3 cellular contexts compared by ENCODE assay signal in the genomic region with DNA sequence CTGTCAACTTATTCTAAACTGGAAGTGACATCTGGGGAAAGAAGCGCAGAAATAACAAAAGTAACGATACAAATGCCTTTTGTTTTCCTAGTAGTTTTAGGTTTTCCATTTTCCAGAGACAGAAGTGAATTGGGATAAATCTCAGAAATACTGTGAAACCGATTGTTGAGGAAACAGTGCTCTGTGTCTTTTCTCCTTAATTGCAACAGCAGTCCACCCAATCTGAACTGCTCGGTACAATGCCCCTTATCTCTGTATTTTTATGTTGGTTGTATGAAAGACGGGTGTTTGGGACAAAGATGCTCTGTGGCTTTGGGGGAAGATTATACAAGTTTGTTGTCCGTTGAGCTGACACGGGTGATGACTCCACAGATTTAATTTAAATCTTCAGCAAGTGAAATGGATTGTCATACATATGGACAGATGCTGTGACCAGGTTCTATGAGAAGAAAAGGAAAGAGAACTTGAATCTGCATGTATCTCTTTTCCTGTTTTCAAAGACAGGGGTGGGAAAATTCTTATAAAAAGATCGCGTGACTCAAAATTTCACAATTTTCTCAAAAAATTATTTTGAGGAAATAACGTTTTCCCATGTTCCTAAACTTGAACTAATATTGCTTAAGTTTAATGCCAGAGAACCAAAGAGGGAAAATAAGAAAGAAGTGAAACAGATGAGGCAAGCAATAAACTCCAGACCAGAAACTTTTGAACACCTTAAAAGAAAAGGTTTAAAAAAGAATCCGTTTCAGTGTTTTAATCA.
TF ChIP-seq lines count a peak whose summit lies in the region.

No MANE protein-coding gene starts in this region.

TF ChIP-seq in SK-N-SH, 30 proteins besides CTCF, POLR2A, EP300 and RAD21 (continued from another document):
- TF ChIP-seq, protein P1, sequence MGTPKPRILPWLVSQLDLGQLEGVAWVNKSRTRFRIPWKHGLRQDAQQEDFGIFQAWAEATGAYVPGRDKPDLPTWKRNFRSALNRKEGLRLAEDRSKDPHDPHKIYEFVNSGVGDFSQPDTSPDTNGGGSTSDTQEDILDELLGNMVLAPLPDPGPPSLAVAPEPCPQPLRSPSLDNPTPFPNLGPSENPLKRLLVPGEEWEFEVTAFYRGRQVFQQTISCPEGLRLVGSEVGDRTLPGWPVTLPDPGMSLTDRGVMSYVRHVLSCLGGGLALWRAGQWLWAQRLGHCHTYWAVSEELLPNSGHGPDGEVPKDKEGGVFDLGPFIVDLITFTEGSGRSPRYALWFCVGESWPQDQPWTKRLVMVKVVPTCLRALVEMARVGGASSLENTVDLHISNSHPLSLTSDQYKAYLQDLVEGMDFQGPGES (IDR thresholded peaks at IDR 0.05; ENCODE audit: low read depth, low read length) = no peak
- TF ChIP-seq FOXM1 (IDR thresholded peaks at IDR 0.05; ENCODE audit: low read depth) = no peak
- TF ChIP-seq, protein P2, sequence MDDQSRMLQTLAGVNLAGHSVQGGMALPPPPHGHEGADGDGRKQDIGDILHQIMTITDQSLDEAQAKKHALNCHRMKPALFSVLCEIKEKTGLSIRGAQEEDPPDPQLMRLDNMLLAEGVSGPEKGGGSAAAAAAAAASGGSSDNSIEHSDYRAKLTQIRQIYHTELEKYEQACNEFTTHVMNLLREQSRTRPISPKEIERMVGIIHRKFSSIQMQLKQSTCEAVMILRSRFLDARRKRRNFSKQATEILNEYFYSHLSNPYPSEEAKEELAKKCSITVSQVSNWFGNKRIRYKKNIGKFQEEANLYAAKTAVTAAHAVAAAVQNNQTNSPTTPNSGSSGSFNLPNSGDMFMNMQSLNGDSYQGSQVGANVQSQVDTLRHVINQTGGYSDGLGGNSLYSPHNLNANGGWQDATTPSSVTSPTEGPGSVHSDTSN (IDR thresholded peaks at IDR 0.05) = no peak
- TF ChIP-seq, protein P3, sequence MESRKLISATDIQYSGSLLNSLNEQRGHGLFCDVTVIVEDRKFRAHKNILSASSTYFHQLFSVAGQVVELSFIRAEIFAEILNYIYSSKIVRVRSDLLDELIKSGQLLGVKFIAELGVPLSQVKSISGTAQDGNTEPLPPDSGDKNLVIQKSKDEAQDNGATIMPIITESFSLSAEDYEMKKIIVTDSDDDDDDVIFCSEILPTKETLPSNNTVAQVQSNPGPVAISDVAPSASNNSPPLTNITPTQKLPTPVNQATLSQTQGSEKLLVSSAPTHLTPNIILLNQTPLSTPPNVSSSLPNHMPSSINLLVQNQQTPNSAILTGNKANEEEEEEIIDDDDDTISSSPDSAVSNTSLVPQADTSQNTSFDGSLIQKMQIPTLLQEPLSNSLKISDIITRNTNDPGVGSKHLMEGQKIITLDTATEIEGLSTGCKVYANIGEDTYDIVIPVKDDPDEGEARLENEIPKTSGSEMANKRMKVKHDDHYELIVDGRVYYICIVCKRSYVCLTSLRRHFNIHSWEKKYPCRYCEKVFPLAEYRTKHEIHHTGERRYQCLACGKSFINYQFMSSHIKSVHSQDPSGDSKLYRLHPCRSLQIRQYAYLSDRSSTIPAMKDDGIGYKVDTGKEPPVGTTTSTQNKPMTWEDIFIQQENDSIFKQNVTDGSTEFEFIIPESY (IDR thresholded peaks at IDR 0.05; ENCODE audit: borderline replicate concordance, low read depth) = no peak
- TF ChIP-seq, protein P4, sequence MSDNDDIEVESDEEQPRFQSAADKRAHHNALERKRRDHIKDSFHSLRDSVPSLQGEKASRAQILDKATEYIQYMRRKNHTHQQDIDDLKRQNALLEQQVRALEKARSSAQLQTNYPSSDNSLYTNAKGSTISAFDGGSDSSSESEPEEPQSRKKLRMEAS (IDR thresholded peaks at IDR 0.05; ENCODE audit: low read depth) = no peak

TF ChIP-seq in SK-N-SH treated with all-trans-retinoic acid at 6 μM for 48 hours, 23 proteins besides CTCF, POLR2A, EP300 and RAD21:
- TF ChIP-seq, protein P5, sequence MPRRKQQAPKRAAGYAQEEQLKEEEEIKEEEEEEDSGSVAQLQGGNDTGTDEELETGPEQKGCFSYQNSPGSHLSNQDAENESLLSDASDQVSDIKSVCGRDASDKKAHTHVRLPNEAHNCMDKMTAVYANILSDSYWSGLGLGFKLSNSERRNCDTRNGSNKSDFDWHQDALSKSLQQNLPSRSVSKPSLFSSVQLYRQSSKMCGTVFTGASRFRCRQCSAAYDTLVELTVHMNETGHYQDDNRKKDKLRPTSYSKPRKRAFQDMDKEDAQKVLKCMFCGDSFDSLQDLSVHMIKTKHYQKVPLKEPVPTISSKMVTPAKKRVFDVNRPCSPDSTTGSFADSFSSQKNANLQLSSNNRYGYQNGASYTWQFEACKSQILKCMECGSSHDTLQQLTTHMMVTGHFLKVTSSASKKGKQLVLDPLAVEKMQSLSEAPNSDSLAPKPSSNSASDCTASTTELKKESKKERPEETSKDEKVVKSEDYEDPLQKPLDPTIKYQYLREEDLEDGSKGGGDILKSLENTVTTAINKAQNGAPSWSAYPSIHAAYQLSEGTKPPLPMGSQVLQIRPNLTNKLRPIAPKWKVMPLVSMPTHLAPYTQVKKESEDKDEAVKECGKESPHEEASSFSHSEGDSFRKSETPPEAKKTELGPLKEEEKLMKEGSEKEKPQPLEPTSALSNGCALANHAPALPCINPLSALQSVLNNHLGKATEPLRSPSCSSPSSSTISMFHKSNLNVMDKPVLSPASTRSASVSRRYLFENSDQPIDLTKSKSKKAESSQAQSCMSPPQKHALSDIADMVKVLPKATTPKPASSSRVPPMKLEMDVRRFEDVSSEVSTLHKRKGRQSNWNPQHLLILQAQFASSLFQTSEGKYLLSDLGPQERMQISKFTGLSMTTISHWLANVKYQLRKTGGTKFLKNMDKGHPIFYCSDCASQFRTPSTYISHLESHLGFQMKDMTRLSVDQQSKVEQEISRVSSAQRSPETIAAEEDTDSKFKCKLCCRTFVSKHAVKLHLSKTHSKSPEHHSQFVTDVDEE (CRISPR knock-in tag; IDR thresholded peaks at IDR 0.05) = no peak
- no peak for TF ChIP-seq ZNF565 (CRISPR knock-in tag; conservative IDR thresholded peaks at IDR 0.05; ENCODE audit: low read depth)
- TF ChIP-seq ESRRG (CRISPR knock-in tag; IDR thresholded peaks at IDR 0.05) = no peak
- TF ChIP-seq, protein P6, sequence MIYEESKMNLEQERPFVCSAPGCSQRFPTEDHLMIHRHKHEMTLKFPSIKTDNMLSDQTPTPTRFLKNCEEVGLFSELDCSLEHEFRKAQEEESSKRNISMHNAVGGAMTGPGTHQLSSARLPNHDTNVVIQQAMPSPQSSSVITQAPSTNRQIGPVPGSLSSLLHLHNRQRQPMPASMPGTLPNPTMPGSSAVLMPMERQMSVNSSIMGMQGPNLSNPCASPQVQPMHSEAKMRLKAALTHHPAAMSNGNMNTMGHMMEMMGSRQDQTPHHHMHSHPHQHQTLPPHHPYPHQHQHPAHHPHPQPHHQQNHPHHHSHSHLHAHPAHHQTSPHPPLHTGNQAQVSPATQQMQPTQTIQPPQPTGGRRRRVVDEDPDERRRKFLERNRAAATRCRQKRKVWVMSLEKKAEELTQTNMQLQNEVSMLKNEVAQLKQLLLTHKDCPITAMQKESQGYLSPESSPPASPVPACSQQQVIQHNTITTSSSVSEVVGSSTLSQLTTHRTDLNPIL (CRISPR knock-in tag; IDR thresholded peaks at IDR 0.05; ENCODE audit: low read depth) = no peak
- no peak for TF ChIP-seq SNAI2 (CRISPR knock-in tag; IDR thresholded peaks at IDR 0.05)

TF ChIP-seq in WTC11, 78 proteins besides CTCF, POLR2A, EP300 and RAD21 (continued from another document):
- TF ChIP-seq JUN (CRISPR knock-in tag; IDR thresholded peaks at IDR 0.05) = no peak
- TF ChIP-seq, protein P7, sequence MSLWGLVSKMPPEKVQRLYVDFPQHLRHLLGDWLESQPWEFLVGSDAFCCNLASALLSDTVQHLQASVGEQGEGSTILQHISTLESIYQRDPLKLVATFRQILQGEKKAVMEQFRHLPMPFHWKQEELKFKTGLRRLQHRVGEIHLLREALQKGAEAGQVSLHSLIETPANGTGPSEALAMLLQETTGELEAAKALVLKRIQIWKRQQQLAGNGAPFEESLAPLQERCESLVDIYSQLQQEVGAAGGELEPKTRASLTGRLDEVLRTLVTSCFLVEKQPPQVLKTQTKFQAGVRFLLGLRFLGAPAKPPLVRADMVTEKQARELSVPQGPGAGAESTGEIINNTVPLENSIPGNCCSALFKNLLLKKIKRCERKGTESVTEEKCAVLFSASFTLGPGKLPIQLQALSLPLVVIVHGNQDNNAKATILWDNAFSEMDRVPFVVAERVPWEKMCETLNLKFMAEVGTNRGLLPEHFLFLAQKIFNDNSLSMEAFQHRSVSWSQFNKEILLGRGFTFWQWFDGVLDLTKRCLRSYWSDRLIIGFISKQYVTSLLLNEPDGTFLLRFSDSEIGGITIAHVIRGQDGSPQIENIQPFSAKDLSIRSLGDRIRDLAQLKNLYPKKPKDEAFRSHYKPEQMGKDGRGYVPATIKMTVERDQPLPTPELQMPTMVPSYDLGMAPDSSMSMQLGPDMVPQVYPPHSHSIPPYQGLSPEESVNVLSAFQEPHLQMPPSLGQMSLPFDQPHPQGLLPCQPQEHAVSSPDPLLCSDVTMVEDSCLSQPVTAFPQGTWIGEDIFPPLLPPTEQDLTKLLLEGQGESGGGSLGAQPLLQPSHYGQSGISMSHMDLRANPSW (CRISPR knock-in tag; conservative IDR thresholded peaks at IDR 0.05; ENCODE audit: low read depth) = no peak
- no peak for TF ChIP-seq KAT7 (CRISPR knock-in tag; IDR thresholded peaks at IDR 0.05; ENCODE audit: borderline replicate concordance)
- no peak for TF ChIP-seq OVOL2 (CRISPR knock-in tag; IDR thresholded peaks at IDR 0.05; ENCODE audit: borderline replicate concordance)
- no peak for TF ChIP-seq NR2C2 (CRISPR knock-in tag; IDR thresholded peaks at IDR 0.05)
- TF ChIP-seq TEAD4 (CRISPR knock-in tag; IDR thresholded peaks at IDR 0.05) = no peak
- TF ChIP-seq GABPB1 (CRISPR knock-in tag; IDR thresholded peaks at IDR 0.05) = no peak
- TF ChIP-seq ZNF219 (CRISPR knock-in tag; IDR thresholded peaks at IDR 0.05; ENCODE audit: borderline replicate concordance) = no peak
- TF ChIP-seq TCF7 (CRISPR knock-in tag; IDR thresholded peaks at IDR 0.05; ENCODE audit: low read depth) = no peak
- no peak for TF ChIP-seq NFE2L1 (CRISPR knock-in tag; IDR thresholded peaks at IDR 0.05)
